8 cellular contexts compared by ENCODE assay signal in the genomic region with DNA sequence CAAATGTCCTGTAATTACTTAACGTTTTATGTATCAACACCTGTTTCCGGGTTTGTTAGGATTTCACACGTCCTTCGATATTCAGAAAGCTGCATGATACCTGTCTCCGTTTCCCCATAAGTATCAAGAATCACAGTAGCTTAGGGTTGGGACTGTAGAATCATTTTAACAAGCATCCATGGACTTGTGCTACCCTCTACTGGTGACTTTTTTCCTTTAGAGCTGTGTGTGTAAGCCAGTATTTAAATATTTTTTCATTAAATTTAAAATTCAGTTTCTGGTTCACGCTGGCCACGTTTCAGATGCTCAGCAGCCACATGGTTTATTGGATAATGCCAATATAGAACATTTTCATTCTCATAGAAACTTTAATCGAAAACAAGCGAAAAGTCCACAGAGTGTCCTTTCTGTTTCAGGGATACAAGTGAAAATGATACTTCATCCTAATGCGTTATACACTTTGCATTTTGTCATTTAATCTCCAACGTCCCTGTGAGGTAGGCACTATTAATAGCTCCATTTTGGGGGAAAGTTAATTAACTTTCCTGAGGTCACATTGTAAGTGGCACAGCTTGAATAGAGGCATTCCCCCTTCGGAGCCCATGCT.
DNase-seq lines count a peak whose midpoint lies in the region; ATAC-seq and TF ChIP-seq lines count a peak whose summit lies in the region.

No MANE protein-coding gene starts in this region.

- no peaks in the 10 kb centered on the region for H3K36me3 ChIP-seq in BE2C
- no peaks in the 10 kb centered on the region for H3K36me3 ChIP-seq in SK-N-SH (replicated peaks in 1 of 2; ENCODE audit: control insufficient read depth in 1 of 2, insufficient read depth in 2 of 2, low read length in 1 of 2)

- no peak overlapping the region for H3K4me3 ChIP-seq in BE2C (ENCODE audit: low read depth, low read length)
- no peak overlapping the region; a peak in 1 of 4 replicates for H3K4me3 ChIP-seq in SK-N-SH (ENCODE audit: low read depth in 2 of 2, low read length in 1 of 2)
- H3K4me3 ChIP-seq in epithelial cell of proximal tubule (ENCODE audit: low read depth, low read length) = no peak overlapping the region

- CTCF ChIA-PET in SK-N-SH (lab: Yijun Ruan, JAX) = interaction anchor here (0.7 to 6.0 kb wide), 45 partner anchors 8 to 584 kb away, joined by 3 to 90 read pairs (median 5); a partner anchor contains a TSS

- H3K27ac ChIP-seq in SK-N-SH (ENCODE audit: low read depth in 2 of 2, low read length in 1 of 2) = no peak overlapping the region

- no peak for TF ChIP-seq EP300 in SK-N-SH (IDR thresholded peaks at IDR 0.05; ENCODE audit: borderline replicate concordance in 1 of 2, low read depth in 1 of 2, low read length in 1 of 2)

- no peaks in the 10 kb centered on the region for H4K20me1 ChIP-seq in SK-N-SH (ENCODE audit: insufficient read depth)

- no peak for ATAC-seq in GM19035 (IDR thresholded peaks at IDR 0.05; ENCODE audit: unreplicated experiment)
- ATAC-seq in GM18502 (IDR thresholded peaks at IDR 0.05; ENCODE audit: poor library complexity, unreplicated experiment) = no peak

- H3K9me2 ChIP-seq in SK-N-SH = no peaks in the 10 kb centered on the region

- H3K4me2 ChIP-seq in SK-N-SH = no peak overlapping the region

- H2AFZ ChIP-seq in SK-N-SH (ENCODE audit: low read depth) = no peak overlapping the region; the same call in 1 of the 2 replicates

- H3K79me2 ChIP-seq in SK-N-SH (ENCODE audit: insufficient read depth) = no peaks in the 10 kb centered on the region

- no peaks in the 10 kb centered on the region for H3F3A ChIP-seq in SK-N-SH (replicated peaks; ENCODE audit: insufficient read depth)

- DNase-seq in BE2C (peak; percentile 22), GM10266 (ENCODE audit: extremely low spot score) (peak; percentile 55), NCI-H1417 (lab: John Stamatoyannopoulos, UW) (peak; percentile 26 to 83 (median 40)), SK-N-SH (peak; percentile 69), epithelial cell of proximal tubule (ENCODE audit: low read depth) (peak; percentile 32), mucosa of gallbladder (ENCODE audit: low spot score) (peak; percentile 42)

- TF ChIP-seq RAD21 in SK-N-SH (IDR thresholded peaks at IDR 0.05; ENCODE audit: low read length) = peak; percentile 87

- POLR2A ChIA-PET in SK-N-SH (lab: Yijun Ruan, JAX) = interaction anchor here (1.3 kb wide), 1 partner anchor 330 kb away, joined by 5 read pairs; no protein-coding TSS in a partner anchor

- no peaks in the 10 kb centered on the region for H3K4me1 ChIP-seq in BE2C
- H3K4me1 ChIP-seq in SK-N-SH (ENCODE audit: control insufficient read depth in 1 of 2, insufficient read depth in 2 of 2, low read depth in 1 of 2, low read length in 1 of 2) = no peaks in the 10 kb centered on the region

- H3K9me3 ChIP-seq in BE2C = no peaks in the 10 kb centered on the region
- no peaks in the 10 kb centered on the region for H3K9me3 ChIP-seq in SK-N-SH

- TF ChIP-seq CTCF in BE2C (IDR thresholded peaks at IDR 0.05; ENCODE audit: low read depth, low read length) (peak; percentile 73), GM10266 (IDR thresholded peaks at IDR 0.05; ENCODE audit: control insufficient read depth, insufficient read depth, low read depth, missing control alignments) (peak; percentile 58), SK-N-SH (IDR thresholded peaks at IDR 0.05) (peak; percentile 79), epithelial cell of proximal tubule (conservative IDR thresholded peaks at IDR 0.05; ENCODE audit: low read depth, low read length) (peak; percentile 72)

- 2% methylated on average over 12 of the region's 12 CpGs for WGBS in SK-N-SH (ENCODE audit: low lambda C conversion rate)

- no peak overlapping the region for H3K9ac ChIP-seq in SK-N-SH

- no peaks in the 10 kb centered on the region; the same call in none of the 2 replicates for H3K27me3 ChIP-seq in BE2C
- H3K27me3 ChIP-seq in SK-N-SH (ENCODE audit: insufficient read depth) = peaks cover 61% of the 10 kb centered on the region

TF ChIP-seq in SK-N-SH, 30 proteins besides CTCF, POLR2A, EP300 and RAD21:
- peak; percentile 72 for TF ChIP-seq SMC3 (IDR thresholded peaks at IDR 0.05; ENCODE audit: low read depth, low read length)
- TF ChIP-seq, protein P1, sequence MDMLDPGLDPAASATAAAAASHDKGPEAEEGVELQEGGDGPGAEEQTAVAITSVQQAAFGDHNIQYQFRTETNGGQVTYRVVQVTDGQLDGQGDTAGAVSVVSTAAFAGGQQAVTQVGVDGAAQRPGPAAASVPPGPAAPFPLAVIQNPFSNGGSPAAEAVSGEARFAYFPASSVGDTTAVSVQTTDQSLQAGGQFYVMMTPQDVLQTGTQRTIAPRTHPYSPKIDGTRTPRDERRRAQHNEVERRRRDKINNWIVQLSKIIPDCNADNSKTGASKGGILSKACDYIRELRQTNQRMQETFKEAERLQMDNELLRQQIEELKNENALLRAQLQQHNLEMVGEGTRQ (IDR thresholded peaks at IDR 0.05; ENCODE audit: borderline replicate concordance, low read depth, low read length) = no peak
